In the genomic region with DNA sequence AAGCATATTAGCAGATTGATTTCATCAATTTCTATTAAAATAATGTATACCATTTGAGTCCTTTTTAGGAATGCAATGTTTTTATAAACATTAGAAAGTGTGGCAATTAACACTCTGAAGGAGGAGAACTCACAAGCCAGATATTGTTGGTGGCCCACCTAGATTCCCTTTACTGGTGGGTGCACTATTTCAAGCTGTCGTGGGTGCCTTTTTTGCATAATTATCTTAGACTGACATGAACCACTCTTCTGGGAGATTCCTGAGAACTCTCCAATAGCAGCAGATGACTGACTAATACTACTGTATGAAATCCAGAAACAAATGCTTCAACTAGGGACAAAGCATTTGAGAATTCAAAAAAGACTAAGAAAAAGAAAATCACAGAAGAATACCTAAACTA, we compare ENCODE assay signal across 24 cellular contexts.
"Had no signal": no experiment of that assay in that cellular context is flagged by ENCODE, and none has a peak within 500 bp of the region (broad histone marks: within the 10 kb centered on the region; RNA-seq: fewer than 3 reads in every experiment).

No MANE protein-coding gene starts in this region.

- H3K4me3 ChIP-seq: left ventricle myocardium inferior, mucosa of descending colon, ovary, skin epidermis, stomach, testis, thyroid gland, transverse colon, upper lobe of left lung, vagina had no signal

- DNase-seq: immature natural killer cell; left ventricle myocardium inferior; midbrain; mucosa of descending colon; naive thymus-derived CD4-positive, alpha-beta T cell; ovary; retina; right cardiac atrium; stimulated activated CD4-positive, alpha-beta T cell treated with anti-CD3 and anti-CD28 coated beads, Interleukin-12 subunit alpha, Interleukin-12 subunit beta, amount 100 ng/mL, for 4 hours; stimulated activated CD4-positive, alpha-beta T cell treated with anti-CD3 and anti-CD28 coated beads, Interleukin-15, amount 100 ng/mL, for 24 hours; stimulated activated CD4-positive, alpha-beta T cell treated with anti-CD3 and anti-CD28 coated beads, Interleukin-2, amount 100 ng/mL, for 24 hours; stimulated activated CD4-positive, alpha-beta T cell treated with anti-CD3 and anti-CD28 coated beads, Interleukin-4, amount 100 ng/mL, for 1 hour; stimulated activated naive B cell treated with anti-CD40 and anti-IgM and Interleukin-4, amounts not matched to agents 10 μg/mL and 1 μg/mL and 100 μg/mL, for 72 hours; stimulated activated naive CD8-positive, alpha-beta T cell treated with anti-CD3 and anti-CD28 coated beads, Interleukin-15, Interleukin-2, amounts not matched to agents 100 U/mL and 50 U/mL, for 24 hours; stomach; testis; thyroid gland; transverse colon had no signal

- H3K36me3 ChIP-seq: left ventricle myocardium inferior, ovary, stomach, thyroid gland, transverse colon, upper lobe of left lung, vagina had no signal

- FAIRE-seq: islet of Langerhans had no signal

- H3K4me1 ChIP-seq: left ventricle myocardium inferior, stomach, testis, thyroid gland, transverse colon, upper lobe of left lung, vagina had no signal

- H3K27ac ChIP-seq: left ventricle myocardium inferior, ovary, skin epidermis, stomach, testis, thyroid gland, transverse colon, upper lobe of left lung, vagina had no signal

- H3K27me3 ChIP-seq: ovary, stomach, testis, thyroid gland, transverse colon, upper lobe of left lung, vagina had no signal

- H3K9me3 ChIP-seq: ovary, stomach, testis, thyroid gland, transverse colon, upper lobe of left lung, vagina had no signal

- ATAC-seq: mucosa of descending colon; naive thymus-derived CD4-positive, alpha-beta T cell; natural killer cell treated with Interleukin-12 subunit alpha and Interleukin-12 subunit beta and Interleukin-15 and Interleukin-18, amount 100 ng/mL, for 72 hours; right cardiac atrium; sciatic nerve; stimulated activated naive B cell treated with anti-CD40 and anti-IgM and Interleukin-4, amounts not matched to agents 10 μg/mL and 1 μg/mL and 100 μg/mL, for 72 hours; stimulated activated naive CD8-positive, alpha-beta T cell treated with anti-CD3 and anti-CD28 coated beads, Interleukin-15, Interleukin-2, amounts not matched to agents 100 U/mL and 50 U/mL, for 24 hours had no signal
